Comparison of ENCODE assay signal across 22 cellular contexts in genomic region chr4:179927473-179927872, GRCh38.
DNase-seq lines count a peak whose midpoint lies in the region; ATAC-seq, FAIRE-seq and TF ChIP-seq lines count a peak whose summit lies in the region.
"Had no signal": no experiment of that assay in that cellular context is flagged by ENCODE, and none has a peak within 500 bp of the region (broad histone marks: within the 10 kb centered on the region; RNA-seq: fewer than 3 reads in every experiment).

No MANE protein-coding gene starts in this region.

- no peak for TF ChIP-seq POLR2A in esophagus squamous epithelium (IDR thresholded peaks at IDR 0.05)

- no peak overlapping the region for H3K4me3 ChIP-seq in GM06990 (replicated peaks; ENCODE audit: low read depth, low read length)
- no peak overlapping the region for H3K4me3 ChIP-seq in esophagus squamous epithelium
- no peak overlapping the region for H3K4me3 ChIP-seq in pancreas

- H3K27ac ChIP-seq in esophagus squamous epithelium (no peak overlapping the region), pancreas (no peak overlapping the region)
- H3K27ac ChIP-seq: 22Rv1 had no signal

- no peak for FAIRE-seq in pancreas (lab: Jason Lieb, UNC)
- FAIRE-seq: GM12891, H54 had no signal

- DNase-seq in GM06990 (ENCODE audit: extremely low read depth, insufficient read length) (peak; percentile 0), NCI-H748 (lab: John Stamatoyannopoulos, UW; ENCODE audit: unreplicated experiment) (no peak), esophagus squamous epithelium (lab: John Stamatoyannopoulos, UW) (no peak), pancreas (no peak)
- DNase-seq: AML-193, DMS79 treated with DMSO at 0.1 percent for 48 hours, MM.1S, NCI-H1105, NCI-H2081, NCI-H2171 treated with DMSO at 0.1 percent for 48 hours, NCI-H446, NCI-H526 treated with DMSO at 0.1 percent for 48 hours, Right ventricle myocardium superior, SW 1271, T-helper 2 cell had no signal

- TF ChIP-seq CTCF in GM06990 (IDR thresholded peaks at IDR 0.05; ENCODE audit: insufficient read depth, low read length, poor library complexity, severe bottlenecking) (no peak), esophagus squamous epithelium (IDR thresholded peaks at IDR 0.05) (no peak), pancreas (IDR thresholded peaks at IDR 0.05) (no peak)

- H3K4me1 ChIP-seq in esophagus squamous epithelium (no peaks in the 10 kb centered on the region), pancreas (no peaks in the 10 kb centered on the region)

- intact Hi-C loops in esophagus squamous epithelium (cut with DNase I), result no loop called here
- intact Hi-C loops in pancreas (cut with DNase I), result no loop called here

- H3K9me3 ChIP-seq in esophagus squamous epithelium (no peaks in the 10 kb centered on the region), pancreas (no peaks in the 10 kb centered on the region)

- H3K36me3 ChIP-seq in GM06990 (ENCODE audit: control insufficient read depth, insufficient read depth, low read length) (no peaks in the 10 kb centered on the region), esophagus squamous epithelium (no peaks in the 10 kb centered on the region), pancreas (no peaks in the 10 kb centered on the region)

- WGBS in esophagus squamous epithelium, 2 donors, result 68 to 90% methylated on average over 1 of the region's 1 CpG
- WGBS in pancreas, 2 donors, result 44 to 54% methylated on average over 1 of the region's 1 CpG

- H3K27me3 ChIP-seq in GM06990 (replicated peaks; ENCODE audit: control insufficient read depth, insufficient read depth, low read length) (no peaks in the 10 kb centered on the region), esophagus squamous epithelium (no peaks in the 10 kb centered on the region), pancreas (no peaks in the 10 kb centered on the region)

- ATAC-seq in GM18519 (IDR thresholded peaks at IDR 0.05; ENCODE audit: low FRiP score, unreplicated experiment) (peak; percentile 94), HG02623 (IDR thresholded peaks at IDR 0.05; ENCODE audit: unreplicated experiment) (peak; percentile 53), HG03025 (IDR thresholded peaks at IDR 0.05; ENCODE audit: low FRiP score, unreplicated experiment) (peak; percentile 67), HG03521 (IDR thresholded peaks at IDR 0.05; ENCODE audit: unreplicated experiment) (no peak), pancreas (no peak)

Comparison
In these comparisons a context has a peak if more than half of its experiments do, and no peak if none do; other contexts are left out.
1. ATAC-seq: peak in GM18519 (single experiment), HG02623 (single experiment) and HG03025 (single experiment); none in HG03521 (single experiment) and pancreas (0 of 4).